17 cellular contexts compared by ENCODE assay signal in genomic region chr19:19630426-19630825, GRCh38. TPM values are rescaled to one million over a fixed set of nuclear protein-coding genes. Genes with fewer than 3 reads are reported as not detected.
"Had no signal": no experiment of that assay in that cellular context is flagged by ENCODE, and none has a peak within 500 bp of the region (broad histone marks: within the 10 kb centered on the region; RNA-seq: fewer than 3 reads in every experiment).

No MANE protein-coding gene starts in this region.

- H3K27ac Mint-ChIP-seq: activated CD4-positive, alpha-beta T cell treated with anti-CD3 and anti-CD28 coated beads, Interleukin-2, amount 10 ng/mL, durations not matched to agents 7 days and 5 days; T-helper 1 cell treated with Interleukin-12 subunit alpha and Interleukin-12 subunit beta and Interleukin-4 antibody, amounts not matched to agents 30 μg/mL and 1 μg/mL, for 36 hours had no signal

- H3K9me3 ChIP-seq: ascending aorta, colonic mucosa, left lung, tibial artery had no signal

- DNase-seq: activated CD4-positive, alpha-beta T cell treated with anti-CD3 and anti-CD28 coated beads, Interleukin-2, amount 10 ng/mL, durations not matched to agents 7 days and 5 days; activated CD4-positive, CD25-positive, alpha-beta regulatory T cell; activated effector memory CD4-positive, alpha-beta T cell treated with Interleukin-2 at 50 U/mL for 16 hours; colonic mucosa; effector CD4-positive, alpha-beta T cell; retina; stimulated activated CD4-positive, alpha-beta T cell treated with anti-CD3 and anti-CD28 coated beads, Interleukin-15, amount 100 ng/mL, for 24 hours; stimulated activated CD4-positive, alpha-beta T cell treated with anti-CD3 and anti-CD28 coated beads, Interleukin-4, amount 100 ng/mL, for 4 hours; tibial artery had no signal

- H3K4me3 Mint-ChIP-seq: activated CD4-positive, alpha-beta T cell treated with anti-CD3 and anti-CD28 coated beads, Interleukin-2, amount 10 ng/mL, durations not matched to agents 7 days and 5 days; T-helper 1 cell treated with Interleukin-12 subunit alpha and Interleukin-12 subunit beta and Interleukin-4 antibody, amounts not matched to agents 30 μg/mL and 1 μg/mL, for 36 hours had no signal

- H3K36me3 ChIP-seq: colonic mucosa had no signal

- ATAC-seq: activated naive CD4-positive, alpha-beta T cell treated with anti-CD3 and anti-CD28 coated beads, Interleukin-2, amount 50 U/mL, for 72 hours; left lung had no signal

- H3K27me3 Mint-ChIP-seq: activated CD4-positive, alpha-beta T cell treated with anti-CD3 and anti-CD28 coated beads, Interleukin-2, amount 10 ng/mL, durations not matched to agents 7 days and 5 days had no signal

- H3K9me3 Mint-ChIP-seq: activated CD4-positive, alpha-beta T cell treated with anti-CD3 and anti-CD28 coated beads, Interleukin-2, amount 10 ng/mL, durations not matched to agents 7 days and 5 days; activated naive CD4-positive, alpha-beta T cell treated with anti-CD3 and anti-CD28 coated beads, Interleukin-2, amount 50 U/mL, for 72 hours; T-helper 1 cell treated with Interleukin-12 subunit alpha and Interleukin-12 subunit beta and Interleukin-4 antibody, amounts not matched to agents 30 μg/mL and 1 μg/mL, for 36 hours had no signal

- FAIRE-seq: frontal cortex, keratinocyte, TTC549 had no signal

- H3K4me1 ChIP-seq: colonic mucosa had no signal

- H3K27ac ChIP-seq: ascending aorta, colonic mucosa, left lung, tibial artery had no signal

- H3K4me3 ChIP-seq: ascending aorta, colonic mucosa, left lung, tibial artery had no signal

- H3K27me3 ChIP-seq: colonic mucosa had no signal

RNA-seq across cellular contexts. Expression of gene PBX4, which starts 11.9 kb away (rescaled TPM):
- total RNA-seq: ascending aorta, cardiac septum had no signal
